Comparison of ENCODE assay signal across 1 cellular context in the genomic region with DNA sequence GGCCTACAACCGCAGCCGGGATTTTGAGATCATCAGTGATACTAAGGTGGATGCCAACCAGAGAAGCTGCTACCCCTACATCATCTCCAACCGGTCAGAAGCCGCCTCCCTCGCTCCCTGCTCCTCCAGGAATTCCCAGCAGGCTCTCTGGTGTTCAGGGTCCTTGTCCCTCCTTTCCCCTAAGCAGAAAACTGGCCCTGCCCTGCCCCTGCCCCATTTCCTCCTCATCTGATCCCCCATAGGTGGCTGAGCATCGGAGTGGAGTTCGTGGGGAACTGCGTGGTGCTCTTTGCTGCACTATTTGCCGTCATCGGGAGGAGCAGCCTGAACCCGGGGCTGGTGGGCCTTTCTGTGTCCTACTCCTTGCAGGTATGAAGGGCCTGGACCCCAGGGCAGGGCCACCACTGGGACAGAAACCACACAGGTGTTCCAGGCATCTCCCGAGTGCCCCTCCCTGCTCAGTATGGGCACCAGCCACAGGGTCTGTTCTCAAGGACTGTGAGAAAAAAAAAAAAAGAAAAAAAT.
TF ChIP-seq lines count a peak whose summit lies in the region.

No MANE protein-coding gene starts in this region.

TF ChIP-seq in A549, 52 proteins besides CTCF, POLR2A, EP300 and RAD21 (continued from another document):
- no peak for TF ChIP-seq TP53 (CRISPR knock-in tag; IDR thresholded peaks at IDR 0.05)
- TF ChIP-seq, protein P1, sequence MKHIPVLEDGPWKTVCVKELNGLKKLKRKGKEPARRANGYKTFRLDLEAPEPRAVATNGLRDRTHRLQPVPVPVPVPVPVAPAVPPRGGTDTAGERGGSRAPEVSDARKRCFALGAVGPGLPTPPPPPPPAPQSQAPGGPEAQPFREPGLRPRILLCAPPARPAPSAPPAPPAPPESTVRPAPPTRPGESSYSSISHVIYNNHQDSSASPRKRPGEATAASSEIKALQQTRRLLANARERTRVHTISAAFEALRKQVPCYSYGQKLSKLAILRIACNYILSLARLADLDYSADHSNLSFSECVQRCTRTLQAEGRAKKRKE (CRISPR knock-in tag; IDR thresholded peaks at IDR 0.05; ENCODE audit: low read depth): no peak
- TF ChIP-seq FOXS1 (CRISPR knock-in tag; IDR thresholded peaks at IDR 0.05): no peak
- TF ChIP-seq MYC (IDR thresholded peaks at IDR 0.05; ENCODE audit: borderline replicate concordance, low read length): no peak
- no peak for TF ChIP-seq CBX2 (IDR thresholded peaks at IDR 0.05; ENCODE audit: borderline replicate concordance, low read depth)
- TF ChIP-seq, protein P2, sequence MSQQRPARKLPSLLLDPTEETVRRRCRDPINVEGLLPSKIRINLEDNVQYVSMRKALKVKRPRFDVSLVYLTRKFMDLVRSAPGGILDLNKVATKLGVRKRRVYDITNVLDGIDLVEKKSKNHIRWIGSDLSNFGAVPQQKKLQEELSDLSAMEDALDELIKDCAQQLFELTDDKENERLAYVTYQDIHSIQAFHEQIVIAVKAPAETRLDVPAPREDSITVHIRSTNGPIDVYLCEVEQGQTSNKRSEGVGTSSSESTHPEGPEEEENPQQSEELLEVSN (IDR thresholded peaks at IDR 0.05; ENCODE audit: borderline replicate concordance, low read depth): no peak
- TF ChIP-seq JUN (IDR thresholded peaks at IDR 0.05): no peak
- no peak for TF ChIP-seq ZSCAN20 (CRISPR knock-in tag; IDR thresholded peaks at IDR 0.05)
- TF ChIP-seq KDM1A (IDR thresholded peaks at IDR 0.05; ENCODE audit: low read depth): no peak
- TF ChIP-seq, protein P3, sequence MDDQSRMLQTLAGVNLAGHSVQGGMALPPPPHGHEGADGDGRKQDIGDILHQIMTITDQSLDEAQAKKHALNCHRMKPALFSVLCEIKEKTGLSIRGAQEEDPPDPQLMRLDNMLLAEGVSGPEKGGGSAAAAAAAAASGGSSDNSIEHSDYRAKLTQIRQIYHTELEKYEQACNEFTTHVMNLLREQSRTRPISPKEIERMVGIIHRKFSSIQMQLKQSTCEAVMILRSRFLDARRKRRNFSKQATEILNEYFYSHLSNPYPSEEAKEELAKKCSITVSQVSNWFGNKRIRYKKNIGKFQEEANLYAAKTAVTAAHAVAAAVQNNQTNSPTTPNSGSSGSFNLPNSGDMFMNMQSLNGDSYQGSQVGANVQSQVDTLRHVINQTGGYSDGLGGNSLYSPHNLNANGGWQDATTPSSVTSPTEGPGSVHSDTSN (IDR thresholded peaks at IDR 0.05): no peak
- no peak for TF ChIP-seq ZFP36 (IDR thresholded peaks at IDR 0.05; ENCODE audit: borderline replicate concordance, partially characterized antibody)
- no peak for TF ChIP-seq EHMT2 (IDR thresholded peaks at IDR 0.05; ENCODE audit: low read depth)
- no peak for TF ChIP-seq NPAS2 (CRISPR knock-in tag; IDR thresholded peaks at IDR 0.05; ENCODE audit: borderline replicate concordance)
- TF ChIP-seq RCOR1 (IDR thresholded peaks at IDR 0.05; ENCODE audit: low read depth, low read length): no peak
- no peak for TF ChIP-seq ESRRA (IDR thresholded peaks at IDR 0.05; ENCODE audit: borderline replicate concordance, low read length)
- no peak for TF ChIP-seq NFE2L2 (conservative IDR thresholded peaks at IDR 0.05; ENCODE audit: low read length)
- TF ChIP-seq EHF (CRISPR knock-in tag; IDR thresholded peaks at IDR 0.05): no peak
- no peak for TF ChIP-seq RFX5 (IDR thresholded peaks at IDR 0.05)
- TF ChIP-seq MAZ (IDR thresholded peaks at IDR 0.05; ENCODE audit: borderline replicate concordance, low read depth, low read length): no peak
